Comparison of ENCODE assay signal across 11 cellular contexts in the genomic region with DNA sequence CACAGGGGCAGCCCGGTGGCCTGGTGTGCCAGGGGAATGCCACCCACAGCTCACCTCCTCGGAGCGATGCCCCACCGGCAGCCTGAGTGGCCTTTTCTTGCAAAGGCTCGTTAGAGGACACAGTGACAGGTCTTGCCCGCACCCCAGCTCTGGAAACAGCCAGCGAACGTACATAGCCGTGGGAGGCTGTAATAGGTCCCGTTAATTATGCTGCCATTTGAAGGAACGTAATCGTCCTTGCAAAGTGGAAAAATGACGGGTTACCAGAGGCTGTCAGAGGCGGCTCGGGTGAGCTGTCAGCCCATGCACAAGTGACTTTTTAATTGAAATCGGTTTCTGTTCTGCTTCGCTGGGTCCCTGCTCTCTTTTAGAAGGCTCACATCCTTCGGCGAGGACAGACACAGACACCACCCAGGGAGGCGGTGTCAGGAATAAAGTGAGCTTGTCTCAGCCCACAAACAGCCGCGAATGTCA.
DNase-seq lines count a peak whose midpoint lies in the region; ATAC-seq and TF ChIP-seq lines count a peak whose summit lies in the region.
"Had no signal": no experiment of that assay in that cellular context is flagged by ENCODE, and none has a peak within 500 bp of the region (broad histone marks: within the 10 kb centered on the region; RNA-seq: fewer than 3 reads in every experiment).

No MANE protein-coding gene starts in this region.

- no peaks in the 10 kb centered on the region for H3F3A ChIP-seq in PC-3 (ENCODE audit: low read length, unreplicated experiment)
- H3F3A ChIP-seq in smooth muscle cell (ENCODE audit: low read depth), result no peaks in the 10 kb centered on the region

- intact Hi-C loops in PC-3 (cut with micrococcal nuclease), result no loop called here
- intact Hi-C loops in head of caudate nucleus (cut with DNase I), result no loop called here
- intact Hi-C loops in naive thymus-derived CD4-positive, alpha-beta T cell (cut with micrococcal nuclease), result no loop called here

- no peaks in the 10 kb centered on the region for H3K36me3 Mint-ChIP-seq in activated CD4-positive, alpha-beta memory T cell treated with anti-CD3 and anti-CD28 coated beads, Interleukin-2, amount 10 ng/mL, durations not matched to agents 7 days and 5 days (ENCODE audit: low read depth)
- H3K36me3 Mint-ChIP-seq in naive thymus-derived CD4-positive, alpha-beta T cell, result peaks cover 0 to 22% (median 17%) of the 10 kb centered on the region in 5 donors

- TF ChIP-seq CTCF in PC-3 (conservative IDR thresholded peaks at IDR 0.05; ENCODE audit: low read depth, low read length) (no peak), smooth muscle cell (IDR thresholded peaks at IDR 0.05; ENCODE audit: borderline replicate concordance, insufficient read depth, poor library complexity, severe bottlenecking) (no peak)

- H3K9me3 Mint-ChIP-seq in activated CD4-positive, alpha-beta memory T cell treated with anti-CD3 and anti-CD28 coated beads, Interleukin-2, amount 10 ng/mL, durations not matched to agents 7 days and 5 days, result peaks cover 32% of the 10 kb centered on the region
- H3K9me3 Mint-ChIP-seq in naive thymus-derived CD4-positive, alpha-beta T cell, result peaks cover 11 to 43% (median 23%) of the 10 kb centered on the region in 11 donors

- peak; percentile 53 for DNase-seq in NCI-H1436 (lab: John Stamatoyannopoulos, UW)
- no peak for DNase-seq in NCI-H1436 treated with DMSO at 0.1 percent for 48 hours (lab: John Stamatoyannopoulos, UW)
- no peak for DNase-seq in PC-3
- DNase-seq in head of caudate nucleus, result peak; percentile 24 to 86 (median 53)
- DNase-seq in smooth muscle cell (lab: John Stamatoyannopoulos, UW; ENCODE audit: unreplicated experiment), result no peak
- no peak for DNase-seq in activated CD4-positive, alpha-beta memory T cell treated with anti-CD3 and anti-CD28 coated beads, Interleukin-2, amount 10 ng/mL, durations not matched to agents 7 days and 5 days
- no peak for DNase-seq in naive thymus-derived CD4-positive, alpha-beta T cell
- DNase-seq: activated CD4-positive, CD25-positive, alpha-beta regulatory T cell; foreskin melanocyte had no signal

- peaks cover 2% of the 10 kb centered on the region for H3K4me1 Mint-ChIP-seq in activated CD4-positive, alpha-beta memory T cell treated with anti-CD3 and anti-CD28 coated beads, Interleukin-2, amount 10 ng/mL, durations not matched to agents 7 days and 5 days
- peaks cover 0 to 7% (median under 1%) of the 10 kb centered on the region in 7 donors for H3K4me1 Mint-ChIP-seq in naive thymus-derived CD4-positive, alpha-beta T cell

- no TSS peak for BruUV-seq in PC-3 (replicated peaks; lab: Mats Ljungman, UMichigan)

- H4K20me1 ChIP-seq in PC-3 (ENCODE audit: low read length) (no peaks in the 10 kb centered on the region), smooth muscle cell (ENCODE audit: low read depth) (no peaks in the 10 kb centered on the region)

- H3K27ac ChIP-seq in PC-3 (ENCODE audit: low read length), result no peak overlapping the region
- H3K27ac ChIP-seq in smooth muscle cell (ENCODE audit: low read depth), result no peak overlapping the region
- no peak overlapping the region for H3K27ac ChIP-seq in naive thymus-derived CD4-positive, alpha-beta T cell (ENCODE audit: low read depth, low read length)
- H3K27ac ChIP-seq: A549 had no signal

- H3K9me3 ChIP-seq in PC-3 (ENCODE audit: low read length) (no peaks in the 10 kb centered on the region), smooth muscle cell (replicated peaks; ENCODE audit: low read depth) (peaks cover 5% of the 10 kb centered on the region)
- H3K9me3 ChIP-seq in naive thymus-derived CD4-positive, alpha-beta T cell (ENCODE audit: control insufficient read depth in 2 of 3, low read length in 3 of 3), result peaks cover 0 to 11% (median 0%) of the 10 kb centered on the region in 3 experiments

- H3K27ac Mint-ChIP-seq in activated CD4-positive, alpha-beta memory T cell treated with anti-CD3 and anti-CD28 coated beads, Interleukin-2, amount 10 ng/mL, durations not matched to agents 7 days and 5 days, result no peak overlapping the region
- H3K27ac Mint-ChIP-seq in naive thymus-derived CD4-positive, alpha-beta T cell, result no peak overlapping the region

- H3K4me3 Mint-ChIP-seq in activated CD4-positive, alpha-beta memory T cell treated with anti-CD3 and anti-CD28 coated beads, Interleukin-2, amount 10 ng/mL, durations not matched to agents 7 days and 5 days, result no peak overlapping the region
- H3K4me3 Mint-ChIP-seq in naive thymus-derived CD4-positive, alpha-beta T cell, result peak overlapping the region in 1 of 10 donors; percentile 12

- H3K9me2 ChIP-seq in PC-3 (replicated peaks; ENCODE audit: low read length), result no peaks in the 10 kb centered on the region

- POLR2A ChIA-PET in PC-3 (lab: Charles Lee; ENCODE audit: unreplicated experiment), result no interaction called here
- POLR2A ChIA-PET in activated CD4-positive, alpha-beta memory T cell treated with anti-CD3 and anti-CD28 coated beads, Interleukin-2, amount 10 ng/mL, durations not matched to agents 7 days and 5 days (lab: Charles Lee), result no interaction called here
- POLR2A ChIA-PET in naive thymus-derived CD4-positive, alpha-beta T cell (lab: Charles Lee), result interaction anchor here (0.7 kb wide), 1 partner anchor 1049 kb away, joined by 4 read pairs; no protein-coding TSS in a partner anchor

- H3K4me2 ChIP-seq in PC-3 (ENCODE audit: low read length) (peak overlapping the region; percentile 25), smooth muscle cell (peak overlapping the region; percentile 63)
- H3K4me2 ChIP-seq: A549 had no signal

- no peaks in the 10 kb centered on the region for H3K79me2 ChIP-seq in PC-3 (ENCODE audit: low read length)
- no peaks in the 10 kb centered on the region for H3K79me2 ChIP-seq in smooth muscle cell (ENCODE audit: low read depth)

- H3K27me3 Mint-ChIP-seq in activated CD4-positive, alpha-beta memory T cell treated with anti-CD3 and anti-CD28 coated beads, Interleukin-2, amount 10 ng/mL, durations not matched to agents 7 days and 5 days, result no peaks in the 10 kb centered on the region
- peaks cover 0 to 27% (median 10%) of the 10 kb centered on the region in 5 donors for H3K27me3 Mint-ChIP-seq in naive thymus-derived CD4-positive, alpha-beta T cell

- H3K4me1 ChIP-seq in PC-3 (ENCODE audit: insufficient read depth, low read length), result no peaks in the 10 kb centered on the region
- peaks cover 8% of the 10 kb centered on the region for H3K4me1 ChIP-seq in smooth muscle cell (ENCODE audit: low read depth)
- H3K4me1 ChIP-seq in naive thymus-derived CD4-positive, alpha-beta T cell (ENCODE audit: control insufficient read depth in 2 of 2, insufficient read depth in 2 of 2, low read length in 2 of 2), result no peaks in the 10 kb centered on the region
- H3K4me1 ChIP-seq: A549 had no signal

- 62% methylated on average over 22 of the region's 22 CpGs for whole genome bisulfite sequencing in smooth muscle cell (ENCODE audit: low lambda C conversion rate)

- no peaks in the 10 kb centered on the region for H3K36me3 ChIP-seq in PC-3 (ENCODE audit: low read depth, low read length)
- H3K36me3 ChIP-seq in smooth muscle cell (ENCODE audit: low read depth), result no peaks in the 10 kb centered on the region
- H3K36me3 ChIP-seq in naive thymus-derived CD4-positive, alpha-beta T cell (ENCODE audit: control insufficient read depth in 2 of 3, insufficient read depth in 3 of 3, low read length in 3 of 3), result no peaks in the 10 kb centered on the region

- no peak overlapping the region for H3K9ac ChIP-seq in PC-3 (ENCODE audit: low read length)
- no peak overlapping the region for H3K9ac ChIP-seq in smooth muscle cell (ENCODE audit: low read depth)

- H3K27me3 ChIP-seq in PC-3 (ENCODE audit: low read length) (peaks cover 90% of the 10 kb centered on the region), smooth muscle cell (ENCODE audit: low read depth) (no peaks in the 10 kb centered on the region)
- no peaks in the 10 kb centered on the region for H3K27me3 ChIP-seq in naive thymus-derived CD4-positive, alpha-beta T cell (ENCODE audit: control insufficient read depth in 2 of 2, insufficient read depth in 2 of 2, low read length in 2 of 2)

- H2AFZ ChIP-seq in PC-3 (ENCODE audit: low read length) (no peak overlapping the region), smooth muscle cell (ENCODE audit: low read depth) (peak overlapping the region; percentile 1)

- no peak overlapping the region for H3K4me3 ChIP-seq in PC-3 (ENCODE audit: low read length)
- peak overlapping the region; percentile 5 for H3K4me3 ChIP-seq in smooth muscle cell
- no peak overlapping the region for H3K4me3 ChIP-seq in naive thymus-derived CD4-positive, alpha-beta T cell (ENCODE audit: low read length)
- H3K4me3 ChIP-seq: A549 had no signal

- peak; percentile 18; the same call in 1 of the 2 replicates for ATAC-seq in PC-3
- no peak for ATAC-seq in naive thymus-derived CD4-positive, alpha-beta T cell
- no peak for ATAC-seq in esophagus mucosa
- ATAC-seq: A549 had no signal

- CTCF ChIA-PET in PC-3 (lab: Charles Lee), result no interaction called here
- CTCF ChIA-PET in activated CD4-positive, alpha-beta memory T cell treated with anti-CD3 and anti-CD28 coated beads, Interleukin-2, amount 10 ng/mL, durations not matched to agents 7 days and 5 days (lab: Charles Lee), result no interaction called here
- CTCF ChIA-PET in naive thymus-derived CD4-positive, alpha-beta T cell (lab: Charles Lee), result no interaction called here

Comparison
In these comparisons a context has a peak if more than half of its experiments do, and no peak if none do; other contexts are left out.
1. DNase-seq: peak in NCI-H1436 (single experiment) and head of caudate nucleus (42 of 42); none in NCI-H1436 treated with DMSO at 0.1 percent for 48 hours (single experiment), PC-3 (single experiment), smooth muscle cell (single experiment), activated CD4-positive, alpha-beta memory T cell treated with anti-CD3 and anti-CD28 coated beads, Interleukin-2, amount 10 ng/mL, durations not matched to agents 7 days and 5 days (single experiment) and naive thymus-derived CD4-positive, alpha-beta T cell (0 of 9).